In genomic region chr12:108842364-108842763, GRCh38 we compare ENCODE assay signal across 3 cellular contexts.
TF ChIP-seq lines count a peak whose summit lies in the region.

No MANE protein-coding gene starts in this region.

TF ChIP-seq in SK-N-SH, 30 proteins besides CTCF, POLR2A, EP300 and RAD21 (continues in another document):
- TF ChIP-seq USF2 (IDR thresholded peaks at IDR 0.05; ENCODE audit: borderline replicate concordance, low read depth, low read length) (no peak), REST (IDR thresholded peaks at IDR 0.05; ENCODE audit: low read depth, low read length) (no peak), ELF1 (IDR thresholded peaks at IDR 0.05) (no peak), TEAD4 (IDR thresholded peaks at IDR 0.05; ENCODE audit: borderline replicate concordance, insufficient read depth) (no peak), EZH2phosphoT487 (IDR thresholded peaks at IDR 0.05; ENCODE audit: borderline replicate concordance, low read depth) (no peak), FOXM1 (IDR thresholded peaks at IDR 0.05; ENCODE audit: low read depth) (no peak), MAX (IDR thresholded peaks at IDR 0.05; ENCODE audit: low read depth) (no peak), FOSL2 (IDR thresholded peaks at IDR 0.05; ENCODE audit: borderline replicate concordance, low read depth) (no peak), GABPA (IDR thresholded peaks at IDR 0.05; ENCODE audit: low read depth) (no peak), NFIC (IDR thresholded peaks at IDR 0.05; ENCODE audit: borderline replicate concordance) (no peak), IRF3 (IDR thresholded peaks at IDR 0.05; ENCODE audit: low read depth, low read length) (no peak), TAF1 (IDR thresholded peaks at IDR 0.05; ENCODE audit: borderline replicate concordance, low read depth, low read length) (no peak), RFX5 (IDR thresholded peaks at IDR 0.05; ENCODE audit: low read length) (no peak), NRF1 (IDR thresholded peaks at IDR 0.05; ENCODE audit: low read depth, low read length) (no peak)

TF ChIP-seq in SK-N-SH treated with all-trans-retinoic acid at 6 μM for 48 hours, 23 proteins besides CTCF, POLR2A, EP300 and RAD21 (continued from another document):
- TF ChIP-seq PATZ1 (CRISPR knock-in tag; IDR thresholded peaks at IDR 0.05; ENCODE audit: borderline replicate concordance): no peak
- TF ChIP-seq OSR1 (CRISPR knock-in tag; IDR thresholded peaks at IDR 0.05): no peak
- no peak for TF ChIP-seq ZNF70 (CRISPR knock-in tag; IDR thresholded peaks at IDR 0.05)
- no peak for TF ChIP-seq ZC3H10 (CRISPR knock-in tag; IDR thresholded peaks at IDR 0.05)
- TF ChIP-seq CREB5 (CRISPR knock-in tag; IDR thresholded peaks at IDR 0.05; ENCODE audit: low read depth): no peak
- no peak for TF ChIP-seq SNAI2 (CRISPR knock-in tag; IDR thresholded peaks at IDR 0.05)

TF ChIP-seq in WTC11, 78 proteins besides CTCF, POLR2A, EP300 and RAD21 (continued from another document):
- no peak for TF ChIP-seq IRF1 (CRISPR knock-in tag; IDR thresholded peaks at IDR 0.05)
- no peak for TF ChIP-seq NR2C2 (CRISPR knock-in tag; IDR thresholded peaks at IDR 0.05)
- no peak for TF ChIP-seq ZNF317 (CRISPR knock-in tag; IDR thresholded peaks at IDR 0.05; ENCODE audit: borderline replicate concordance, low read depth)
- no peak for TF ChIP-seq E2F5 (CRISPR knock-in tag; IDR thresholded peaks at IDR 0.05)
- TF ChIP-seq ATF2 (CRISPR knock-in tag; IDR thresholded peaks at IDR 0.05; ENCODE audit: borderline replicate concordance, low read depth): no peak
- TF ChIP-seq SOX15 (CRISPR knock-in tag; IDR thresholded peaks at IDR 0.05): no peak
